Comparison of ENCODE assay signal across 8 cellular contexts in genomic region chr9:130137870-130138653, GRCh38. TPM values are rescaled to one million over a fixed set of nuclear protein-coding genes. Genes with fewer than 3 reads are reported as not detected.
DNase-seq lines count a peak whose midpoint lies in the region; ATAC-seq and TF ChIP-seq lines count a peak whose summit lies in the region.

No MANE protein-coding gene starts in this region.

- DNase-seq in CD14-positive monocyte (ENCODE audit: low spot score) (peak; percentile 77), NCI-H226 (peak; percentile 96), ecto neural progenitor cell (ENCODE audit: low spot score) (peak; percentile 72)
- DNase-seq in stimulated activated CD8-positive, alpha-beta memory T cell treated with anti-CD3 and anti-CD28 coated beads, Interleukin-4, amount 100 ng/mL, for 48 hours = no peak

- H3K27me3 Mint-ChIP-seq in CD14-positive monocyte (ENCODE audit: low read depth in 3 of 3) = peaks cover 5 to 12% (median 5%) of the 10 kb centered on the region in 3 donors

- H3K9me3 ChIP-seq in muscle layer of colon (ENCODE audit: low read length) = no peaks in the 10 kb centered on the region

- no peak overlapping the region for H3K9ac ChIP-seq in muscle layer of colon (ENCODE audit: low read length)

- H3K4me3 ChIP-seq in muscle layer of colon (ENCODE audit: low read depth in 1 of 2, low read length in 2 of 2) = peak overlapping the region in 1 of 2 donors; percentile 25

- peak overlapping the region; percentile 33 to 86 (median 71) for H3K27ac Mint-ChIP-seq in CD14-positive monocyte

- peaks cover 14% of the 10 kb centered on the region for H3K36me3 ChIP-seq in muscle layer of colon (ENCODE audit: insufficient read depth, low read length)

- no peaks in the 10 kb centered on the region for H3K9me3 Mint-ChIP-seq in CD14-positive monocyte

- no peak for ATAC-seq in GM18867 (IDR thresholded peaks at IDR 0.05; ENCODE audit: unreplicated experiment)
- ATAC-seq in GM18519 (IDR thresholded peaks at IDR 0.05; ENCODE audit: low FRiP score, unreplicated experiment) = no peak
- no peak for ATAC-seq in HG02759 (IDR thresholded peaks at IDR 0.05; ENCODE audit: unreplicated experiment)

- H3K4me3 Mint-ChIP-seq in CD14-positive monocyte = peak overlapping the region in 1 of 2 donors; percentile 24

- peaks cover 42 to 45% of the 10 kb centered on the region in 2 donors for H3K36me3 Mint-ChIP-seq in CD14-positive monocyte

- intact Hi-C loops in CD14-positive monocyte (cut with micrococcal nuclease) = no loop called here

- peaks cover 45% of the 10 kb centered on the region for H3K4me1 Mint-ChIP-seq in CD14-positive monocyte

- peak overlapping the region; percentile 92 for H3K27ac ChIP-seq in muscle layer of colon (ENCODE audit: low read depth, low read length)

- H3K27me3 ChIP-seq in muscle layer of colon (ENCODE audit: control insufficient read depth in 1 of 2, insufficient read depth in 2 of 2, low read length in 2 of 2) = no peaks in the 10 kb centered on the region

- TF ChIP-seq CTCF in CD14-positive monocyte (IDR thresholded peaks at IDR 0.05) = no peak

- peaks cover 37% of the 10 kb centered on the region for H3K4me1 ChIP-seq in muscle layer of colon (ENCODE audit: insufficient read depth, low read length)

RNA-seq across cellular contexts. Expression of gene NCS1, which starts 34.1 kb away (rescaled TPM):
- polyA plus RNA-seq in CD14-positive monocyte = not detected
